ENCODE assay signal across 8 cellular contexts in the genomic region with DNA sequence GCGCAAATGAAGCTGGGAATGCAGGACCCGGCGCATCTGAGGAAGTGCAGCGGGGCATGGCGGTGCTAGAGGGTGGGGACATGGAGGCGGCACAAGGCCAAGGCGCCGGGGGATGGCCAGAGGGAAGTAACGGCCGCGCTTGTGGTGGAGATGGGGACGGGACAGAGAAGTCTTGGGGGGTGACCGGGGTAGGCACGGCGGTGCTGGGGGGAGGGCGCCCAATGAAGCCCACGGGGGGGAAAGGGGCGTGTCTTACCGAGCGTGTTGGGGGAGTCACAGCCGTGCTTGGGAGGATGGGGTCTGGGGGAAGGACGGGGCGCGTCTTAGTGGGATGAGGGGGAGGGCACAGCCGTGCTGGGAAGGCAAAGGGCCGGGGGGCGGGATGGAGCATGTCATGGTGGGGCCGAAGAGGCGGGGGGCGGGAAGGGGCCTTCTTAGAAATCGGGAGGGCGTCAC. TPM values are rescaled to one million over a fixed set of nuclear protein-coding genes. Genes with fewer than 3 reads are reported as not detected.
DNase-seq lines count a peak whose midpoint lies in the region; ATAC-seq, FAIRE-seq and TF ChIP-seq lines count a peak whose summit lies in the region.

No MANE protein-coding gene starts in this region.

- TF ChIP-seq CTCF in A549 (IDR thresholded peaks at IDR 0.05) = no peak
- no peak for TF ChIP-seq CTCF in tibial artery (IDR thresholded peaks at IDR 0.05)

- H3K9ac ChIP-seq in mesendoderm (ENCODE audit: low read length) = peak overlapping the region; percentile 70

- peak in 1 of 2 experiments; percentile 52 for DNase-seq in A549 (ENCODE audit: low read depth in 1 of 2, low spot score in 1 of 2)
- DNase-seq in LHCN-M2 (ENCODE audit: low read depth) = peak; percentile 49
- peak; percentile 92 for DNase-seq in mesendoderm
- DNase-seq in tibial artery = peak; percentile 35 to 67
- DNase-seq in HPDE6-E6E7 (ENCODE audit: extremely low spot score) = no peak
- no peak for DNase-seq in GM12892 (ENCODE audit: insufficient read length)
- DNase-seq in NCI-H2227 (lab: John Stamatoyannopoulos, UW; ENCODE audit: unreplicated experiment) = no peak

- FAIRE-seq in A549 (lab: Jason Lieb, UNC) = no peak
- no peak for FAIRE-seq in GM12892 (lab: Jason Lieb, UNC)

- POLR2A ChIA-PET in A549 (lab: Yijun Ruan, JAX) = interaction anchor here (0.5 to 2.0 kb wide), 8 partner anchors 16 to 861 kb away, joined by 3 to 26 read pairs (median 4); a partner anchor contains a TSS

- H3K4me1 ChIP-seq in A549 = peaks cover 7% of the 10 kb centered on the region; the same call in 2 of the 3 replicates
- no peaks in the 10 kb centered on the region for H3K4me1 ChIP-seq in ectodermal cell (ENCODE audit: control insufficient read depth, insufficient read depth, low read length)
- H3K4me1 ChIP-seq in mesendoderm (ENCODE audit: control insufficient read depth, low read depth, low read length) = no peaks in the 10 kb centered on the region
- H3K4me1 ChIP-seq in tibial artery = peaks cover 0 to 5% (median 0%) of the 10 kb centered on the region in 4 donors

- ATAC-seq in A549 = peak; percentile 79 to 82

- no peak for TF ChIP-seq RAD21 in A549 (conservative IDR thresholded peaks at IDR 0.05 in 1 of 2, IDR thresholded peaks at IDR 0.05 in 1 of 2)

- H3K27ac ChIP-seq in A549 = peak overlapping the region; percentile 100
- H3K27ac ChIP-seq in ectodermal cell (ENCODE audit: insufficient read depth, low read depth, low read length, poor library complexity, severe bottlenecking) = peak overlapping the region; percentile 88
- H3K27ac ChIP-seq in mesendoderm (ENCODE audit: low read depth, low read length) = peak overlapping the region; percentile 80
- H3K27ac ChIP-seq in tibial artery = peak overlapping the region; percentile 96 to 98

- H4K5ac ChIP-seq in mesendoderm (ENCODE audit: low read length) = no peak overlapping the region

- H3K18ac ChIP-seq in mesendoderm (ENCODE audit: low read length) = peak overlapping the region; percentile 24

- H2BK120ac ChIP-seq in mesendoderm (ENCODE audit: low read depth, low read length) = no peak overlapping the region

- no peak overlapping the region for H2BK15ac ChIP-seq in mesendoderm (replicated peaks; ENCODE audit: low read depth)

- no peak overlapping the region for H3K23ac ChIP-seq in mesendoderm (ENCODE audit: low read length)

- 1% methylated on average over 7 of the region's 32 CpGs for WGBS in A549 (ENCODE audit: missing lambda C conversion rate)
- 1% methylated on average over 25 to 32 of the region's 32 CpGs for WGBS in ectodermal cell, 2 experiments
- WGBS in mesendoderm (ENCODE audit: extremely low coverage, insufficient coverage, low lambda C conversion rate) = no CpG with 5 or more reads among the region's 32 CpGs

- peaks cover 6% of the 10 kb centered on the region; the same call in 1 of the 3 replicates for H3K9me3 ChIP-seq in A549
- H3K9me3 ChIP-seq in ectodermal cell (ENCODE audit: control insufficient read depth, low read length) = no peaks in the 10 kb centered on the region
- peaks cover 0 to 12% (median 4%) of the 10 kb centered on the region in 3 donors for H3K9me3 ChIP-seq in tibial artery

- H3K4ac ChIP-seq in mesendoderm (ENCODE audit: low read depth, low read length) = peak overlapping the region; percentile 82

- no peak; the same call in none of the 2 replicates for TF ChIP-seq POLR2A in A549 (IDR thresholded peaks at IDR 0.05; ENCODE audit: low read length)
- TF ChIP-seq POLR2A in GM12892 (IDR thresholded peaks at IDR 0.05; ENCODE audit: low read depth, low read length) = no peak

- peak overlapping the region; percentile 80 for H2BK5ac ChIP-seq in mesendoderm (ENCODE audit: low read length)

- H3K4me2 ChIP-seq in A549 (peak overlapping the region; percentile 76), mesendoderm (ENCODE audit: low read length) (peak overlapping the region; percentile 3)

- H2AK5ac ChIP-seq in mesendoderm (ENCODE audit: low read length) = no peak overlapping the region

- H3K4me3 ChIP-seq in A549 (peak overlapping the region; percentile 94), ectodermal cell (ENCODE audit: insufficient read depth, low read depth, low read length) (peak overlapping the region; percentile 54), mesendoderm (ENCODE audit: low read length) (no peak overlapping the region), tibial artery (peak overlapping the region; percentile 72 to 80)

- H3K27me3 ChIP-seq in ectodermal cell (ENCODE audit: control insufficient read depth, insufficient read depth, low read length, poor library complexity, severe bottlenecking) (no peaks in the 10 kb centered on the region), mesendoderm (ENCODE audit: insufficient read depth, low read length, poor library complexity) (no peaks in the 10 kb centered on the region), tibial artery (no peaks in the 10 kb centered on the region)

- TF ChIP-seq EP300 in A549 (IDR thresholded peaks at IDR 0.05) = no peak

- CTCF ChIA-PET in A549 (lab: Yijun Ruan, JAX) = interaction anchor here (1.5 kb wide), 1 partner anchor 11 kb away, joined by 4 read pairs; no protein-coding TSS in a partner anchor

- H3K79me1 ChIP-seq in mesendoderm (ENCODE audit: low read length) = no peaks in the 10 kb centered on the region

- H3K79me2 ChIP-seq in mesendoderm (ENCODE audit: control insufficient read depth, insufficient read depth, low read length) = no peaks in the 10 kb centered on the region

- H3K36me3 ChIP-seq in ectodermal cell (ENCODE audit: control insufficient read depth, insufficient read depth, low read length) (no peaks in the 10 kb centered on the region), mesendoderm (ENCODE audit: control insufficient read depth, insufficient read depth, low read length) (no peaks in the 10 kb centered on the region), tibial artery (peaks cover 0 to 18% (median 0%) of the 10 kb centered on the region in 3 donors)

- H4K8ac ChIP-seq in mesendoderm (ENCODE audit: low read depth, low read length) = no peak overlapping the region

- intact Hi-C loops in tibial artery (cut with DNase I; ENCODE audit: low total_unique reads) = no loop called here

- peak overlapping the region; percentile 84 for H3K56ac ChIP-seq in mesendoderm (ENCODE audit: low read length)

TF ChIP-seq in A549, 52 proteins besides CTCF, POLR2A, EP300 and RAD21:
- TF ChIP-seq TFCP2L1 (CRISPR knock-in tag; IDR thresholded peaks at IDR 0.05) (0 out of 2 replicates have a peak, but pooled peaks have one; percentile 34), PHF8 (IDR thresholded peaks at IDR 0.05; ENCODE audit: borderline replicate concordance, low read depth) (no peak)
TF ChIP-seq in A549: peak in this region for 1.

RNA-seq across cellular contexts. Expression of a gene that starts 1.0 kb away (rescaled TPM):
- polyA plus RNA-seq in A549 (2011; rRNA removed) (17.4 and 22.0 TPM in 2 replicates), A549 (2017; fragmentation: RNase III; extraction: RNeasy Plus Mini Kit Qiagen cat#74134 plus additional on column Dnase treatment) (9.2 to 11.2 TPM (median 9.9 TPM) in 3 replicates)
- 3.9 and 5.4 TPM in 2 replicates for polyA plus RNA-seq in A549 (2012; cell fraction: cytosol; rRNA removed)
- 8.4 and 8.5 TPM in 2 replicates for polyA plus RNA-seq in A549 (2012; cell fraction: nucleus; rRNA removed)
- polyA minus RNA-seq in A549 (2011; rRNA and poly(A)+ RNA removed) = 24.6 and 25.8 TPM in 2 replicates
- total RNA-seq in LHCN-M2 (2014; rRNA removed) = 13.9 and 16.0 TPM in 2 replicates
- polyA plus RNA-seq in LHCN-M2 (2012) = 13.0 TPM
- 4.5 TPM for polyA plus RNA-seq in ectodermal cell (2013, experiment 1 of 4)
- polyA plus RNA-seq in ectodermal cell (2013, experiment 2 of 4) = 6.8 TPM
- polyA plus RNA-seq in ectodermal cell (2013, experiment 3 of 4) = 3.3 TPM
- polyA plus RNA-seq in ectodermal cell (2013, experiment 4 of 4) = 4.7 TPM
- 1.4 TPM for polyA plus RNA-seq in mesendoderm (2013, experiment 1 of 2)
- polyA plus RNA-seq in mesendoderm (2013, experiment 2 of 2) = 1.3 TPM
- 0.78 TPM for polyA plus RNA-seq in GM12892 (2012; ENCODE audit: missing spikeins)

Comparison
In these comparisons a context has a peak if more than half of its experiments do, and no peak if none do; other contexts are left out.
1. DNase-seq: peak in LHCN-M2 (single experiment), mesendoderm (single experiment) and tibial artery (2 of 2); none in HPDE6-E6E7 (single experiment), GM12892 (single experiment) and NCI-H2227 (single experiment).
2. Peak in every context shown above with its lines, with median percentiles within 50 percentile points of each other: H3K27ac ChIP-seq.